ENCODE assay signal across 20 cellular contexts in the genomic region with DNA sequence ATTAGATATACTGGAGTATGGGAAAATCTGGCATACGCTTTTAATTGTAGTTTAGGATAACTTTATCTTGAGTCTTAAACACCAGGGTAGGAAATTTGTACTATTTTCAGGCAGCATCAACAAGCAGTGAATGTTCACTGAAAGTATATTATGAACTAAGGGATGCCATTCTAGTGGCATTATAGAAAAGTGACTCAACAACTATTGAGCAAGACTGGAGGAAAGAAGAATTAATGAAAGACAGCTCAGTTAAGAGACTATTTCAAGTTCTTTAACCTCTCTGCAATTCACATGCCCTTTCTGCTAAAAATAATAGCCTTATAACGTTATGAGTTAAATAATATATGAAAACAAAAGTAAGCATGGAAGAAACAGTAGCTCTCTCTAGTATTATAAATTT.
"Had no signal": no experiment of that assay in that cellular context is flagged by ENCODE, and none has a peak within 500 bp of the region (broad histone marks: within the 10 kb centered on the region; RNA-seq: fewer than 3 reads in every experiment).

No MANE protein-coding gene starts in this region.

- H3K36me3 ChIP-seq: left ventricle myocardium inferior, thyroid gland, upper lobe of right lung had no signal

- H3K4me3 ChIP-seq: coronary artery, left ventricle myocardium inferior, thyroid gland, upper lobe of right lung had no signal

- H3K27me3 Mint-ChIP-seq: activated CD4-positive, alpha-beta memory T cell treated with anti-CD3 and anti-CD28 coated beads, Interleukin-2, amount 10 ng/mL, durations not matched to agents 7 days and 5 days; naive thymus-derived CD8-positive, alpha-beta T cell; progenitor cell of endocrine pancreas had no signal

- H3K27ac Mint-ChIP-seq: activated CD4-positive, alpha-beta memory T cell treated with anti-CD3 and anti-CD28 coated beads, Interleukin-2, amount 10 ng/mL, durations not matched to agents 7 days and 5 days; activated naive CD4-positive, alpha-beta T cell treated with anti-CD3 and anti-CD28 coated beads, Interleukin-2, amount 50 U/mL, for 72 hours; endodermal cell; mesothelial cell of epicardium; naive thymus-derived CD8-positive, alpha-beta T cell; progenitor cell of endocrine pancreas had no signal

- H3K4me3 Mint-ChIP-seq: activated CD4-positive, alpha-beta memory T cell treated with anti-CD3 and anti-CD28 coated beads, Interleukin-2, amount 10 ng/mL, durations not matched to agents 7 days and 5 days; endodermal cell; mesothelial cell of epicardium; naive thymus-derived CD8-positive, alpha-beta T cell had no signal

- H3K27me3 ChIP-seq: thyroid gland, upper lobe of right lung had no signal

- H3K4me1 ChIP-seq: left ventricle myocardium inferior, thyroid gland, upper lobe of right lung had no signal

- H3K36me3 Mint-ChIP-seq: activated naive CD4-positive, alpha-beta T cell treated with anti-CD3 and anti-CD28 coated beads, Interleukin-2, amount 50 U/mL, for 72 hours; mesothelial cell of epicardium; naive thymus-derived CD8-positive, alpha-beta T cell had no signal

- H3K9me3 ChIP-seq: left ventricle myocardium inferior, thyroid gland, upper lobe of right lung had no signal

- H3K4me1 Mint-ChIP-seq: activated CD4-positive, alpha-beta memory T cell treated with anti-CD3 and anti-CD28 coated beads, Interleukin-2, amount 10 ng/mL, durations not matched to agents 7 days and 5 days; naive thymus-derived CD8-positive, alpha-beta T cell had no signal

- DNase-seq: activated CD4-positive, alpha-beta memory T cell treated with anti-CD3 and anti-CD28 coated beads, Interleukin-2, amount 10 ng/mL, durations not matched to agents 7 days and 5 days; activated CD4-positive, alpha-beta T cell treated with anti-CD3 and anti-CD28 coated beads for 4 hours; activated CD4-positive, CD25-positive, alpha-beta regulatory T cell; activated T-cell treated with anti-CD3 and anti-CD28 coated beads for 4 hours; cerebellar nuclear complex; endodermal cell; glutamatergic neuron; hippocampal formation; left ventricle myocardium inferior; naive thymus-derived CD8-positive, alpha-beta T cell; stimulated activated CD4-positive, alpha-beta T cell treated with anti-CD3 and anti-CD28 coated beads, Interleukin-4, amount 100 ng/mL, for 24 hours; stimulated activated naive CD8-positive, alpha-beta T cell treated with anti-CD3 and anti-CD28 coated beads, Interleukin-15, Interleukin-2, amounts not matched to agents 100 U/mL and 50 U/mL, for 24 hours; T-helper 1 cell; thyroid gland; upper lobe of right lung had no signal

- ATAC-seq: activated naive CD4-positive, alpha-beta T cell treated with anti-CD3 and anti-CD28 coated beads, Interleukin-2, amount 50 U/mL, for 72 hours; naive thymus-derived CD8-positive, alpha-beta T cell; stimulated activated naive CD8-positive, alpha-beta T cell treated with anti-CD3 and anti-CD28 coated beads, Interleukin-15, Interleukin-2, amounts not matched to agents 100 U/mL and 50 U/mL, for 24 hours; upper lobe of right lung had no signal

- H3K27ac ChIP-seq: coronary artery, epithelial cell of prostate, left ventricle myocardium inferior, thyroid gland, upper lobe of right lung had no signal
